ENCODE assay signal across 8 cellular contexts in genomic region chr14:73058224-73058922, GRCh38. TPM values are rescaled to one million over a fixed set of nuclear protein-coding genes. Genes with fewer than 3 reads are reported as not detected.
DNase-seq lines count a peak whose midpoint lies in the region; ATAC-seq and TF ChIP-seq lines count a peak whose summit lies in the region.

RBM25 (plus strand) TSS chr14:73058534; CDS start chr14:73071642, 13,108 bp downstream.

- no peak within 1 kb of the TSS for H3K27ac Mint-ChIP-seq in activated CD4-positive, alpha-beta T cell treated with anti-CD3 and anti-CD28 coated beads, Interleukin-2, amount 10 ng/mL, durations not matched to agents 24 days and 14 days

- peaks cover 2% of the 10 kb centered on the region for H3K27me3 Mint-ChIP-seq in activated CD4-positive, alpha-beta T cell treated with anti-CD3 and anti-CD28 coated beads, Interleukin-2, amount 10 ng/mL, durations not matched to agents 24 days and 14 days

- H3K27ac ChIP-seq in C4-2B (peak within 1 kb of the TSS; percentile 86), coronary artery (peak within 1 kb of the TSS; percentile 84 to 95), layer of hippocampus (ENCODE audit: low read depth, low read length) (peak within 1 kb of the TSS; percentile 93)

- intact Hi-C loops in activated CD4-positive, alpha-beta T cell treated with anti-CD3 and anti-CD28 coated beads, Interleukin-2, amount 10 ng/mL, durations not matched to agents 24 days and 14 days (cut with micrococcal nuclease): loop anchor here (1.0 kb wide), 5 partner anchors 31 to 582 kb away; partner anchors contain the start of genes DCAF4, PSEN1 and ZFYVE1

- no peaks in the 10 kb centered on the region for H3K27me3 ChIP-seq in layer of hippocampus (ENCODE audit: control insufficient read depth, insufficient read depth, low read length)

- H3K9me3 Mint-ChIP-seq in activated CD4-positive, alpha-beta T cell treated with anti-CD3 and anti-CD28 coated beads, Interleukin-2, amount 10 ng/mL, durations not matched to agents 24 days and 14 days: no peaks in the 10 kb centered on the region

- DNase-seq in NCI-H526 treated with DMSO at 0.1 percent for 48 hours (lab: John Stamatoyannopoulos, UW) (peak; percentile 98), coronary artery (ENCODE audit: low spot score) (peak; percentile 96)
- DNase-seq in activated CD4-positive, alpha-beta T cell treated with anti-CD3 and anti-CD28 coated beads, Interleukin-2, amount 10 ng/mL, durations not matched to agents 24 days and 14 days: peak; percentile 98
- peak; percentile 87 to 90 for DNase-seq in stimulated activated CD4-positive, alpha-beta T cell treated with anti-CD3 and anti-CD28 coated beads, Interleukin-1b, Interleukin-23, amount 100 ng/mL, for 4 hours (ENCODE audit: low read depth in 2 of 2)

- peaks cover 22% of the 10 kb centered on the region for H3K36me3 Mint-ChIP-seq in activated CD4-positive, alpha-beta T cell treated with anti-CD3 and anti-CD28 coated beads, Interleukin-2, amount 10 ng/mL, durations not matched to agents 24 days and 14 days (ENCODE audit: low read depth)

- peaks cover 19% of the 10 kb centered on the region for H3K4me1 Mint-ChIP-seq in activated CD4-positive, alpha-beta T cell treated with anti-CD3 and anti-CD28 coated beads, Interleukin-2, amount 10 ng/mL, durations not matched to agents 24 days and 14 days

- H3K4me3 Mint-ChIP-seq in activated CD4-positive, alpha-beta T cell treated with anti-CD3 and anti-CD28 coated beads, Interleukin-2, amount 10 ng/mL, durations not matched to agents 24 days and 14 days: no peak within 1 kb of the TSS

- TF ChIP-seq CTCF in C4-2B (conservative IDR thresholded peaks at IDR 0.05) (no peak), coronary artery (IDR thresholded peaks at IDR 0.05) (no peak)

- ATAC-seq in GM19372 (IDR thresholded peaks at IDR 0.05; ENCODE audit: low read depth, unreplicated experiment): peak; percentile 95
- ATAC-seq in HG03521 (IDR thresholded peaks at IDR 0.05; ENCODE audit: unreplicated experiment): peak; percentile 95

- peak within 1 kb of the TSS; percentile 89 for H3K4me3 ChIP-seq in coronary artery

RNA-seq across cellular contexts. Expression of gene RBM25, which starts in this region (rescaled TPM):
- 127 and 131 TPM in 2 replicates for total RNA-seq in activated CD4-positive, alpha-beta T cell treated with anti-CD3 and anti-CD28 coated beads, Interleukin-2, amount 10 ng/mL, durations not matched to agents 24 days and 14 days

Comparison
In these comparisons a context has a peak if more than half of its experiments do, and no peak if none do; other contexts are left out.
1. Peak in every context shown above with its lines: DNase-seq, ATAC-seq, H3K4me3 ChIP-seq and H3K27ac ChIP-seq.